12 cellular contexts compared by ENCODE assay signal in genomic region chr4:1403591-1404572, GRCh38. TPM values are rescaled to one million over a fixed set of nuclear protein-coding genes. Genes with fewer than 3 reads are reported as not detected.
A peak's percentile ranks its signal among the peaks of the same experiment; 100 is the strongest.
DNase-seq lines count a peak whose midpoint lies in the region; ATAC-seq, FAIRE-seq and TF ChIP-seq lines count a peak whose summit lies in the region.
"Had no signal": no experiment of that assay in that cellular context is flagged by ENCODE, and none has a peak within 500 bp of the region (broad histone marks: within the 10 kb centered on the region; RNA-seq: fewer than 3 reads in every experiment).

No MANE protein-coding gene starts in this region.

- DNase-seq in cardiac septum (ENCODE audit: low spot score) (peak; percentile 66), Right ventricle myocardium inferior (ENCODE audit: missing footprints) (no peak), kidney (peak; percentile 74), upper lobe of right lung (peak; percentile 63), DMS53 treated with DMSO at 0.1 percent for 48 hours (lab: John Stamatoyannopoulos, UW; ENCODE audit: unreplicated experiment) (no peak), GF-D8 (lab: John Stamatoyannopoulos, UW) (no peak)
- peak; percentile 32 for DNase-seq in activated CD8-positive, alpha-beta memory T cell treated with anti-CD3 and anti-CD28 coated beads, Interleukin-2, amount 10 ng/mL, durations not matched to agents 7 days and 5 days
- DNase-seq: erythroblast, NCI-H187 treated with DMSO at 0.1 percent for 48 hours had no signal

- TF ChIP-seq CTCF in kidney (IDR thresholded peaks at IDR 0.05; ENCODE audit: borderline replicate concordance, extremely low read depth, insufficient read depth), result no peak
- TF ChIP-seq CTCF in upper lobe of right lung (IDR thresholded peaks at IDR 0.05), result no peak

- peaks cover 4% of the 10 kb centered on the region for H3K36me3 Mint-ChIP-seq in activated CD8-positive, alpha-beta memory T cell treated with anti-CD3 and anti-CD28 coated beads, Interleukin-2, amount 10 ng/mL, durations not matched to agents 7 days and 5 days
- H3K36me3 Mint-ChIP-seq: IgD-negative memory B cell had no signal

- no peak for ATAC-seq in Right ventricle myocardium inferior
- no peak for ATAC-seq in activated CD8-positive, alpha-beta memory T cell treated with anti-CD3 and anti-CD28 coated beads, Interleukin-2, amount 10 ng/mL, durations not matched to agents 7 days and 5 days
- no peak for ATAC-seq in upper lobe of right lung
- no peak for ATAC-seq in HG02981 (IDR thresholded peaks at IDR 0.05; ENCODE audit: unreplicated experiment)

- no peaks in the 10 kb centered on the region for H3K36me3 ChIP-seq in kidney (ENCODE audit: control insufficient read depth in 1 of 2, insufficient read depth in 2 of 2, low read length in 2 of 2)
- H3K36me3 ChIP-seq in upper lobe of right lung, result no peaks in the 10 kb centered on the region
- H3K36me3 ChIP-seq: cardiac muscle cell had no signal

- no peak overlapping the region for H3K4me3 Mint-ChIP-seq in activated CD8-positive, alpha-beta memory T cell treated with anti-CD3 and anti-CD28 coated beads, Interleukin-2, amount 10 ng/mL, durations not matched to agents 7 days and 5 days
- H3K4me3 Mint-ChIP-seq: IgD-negative memory B cell had no signal

- H3K9me3 Mint-ChIP-seq in activated CD8-positive, alpha-beta memory T cell treated with anti-CD3 and anti-CD28 coated beads, Interleukin-2, amount 10 ng/mL, durations not matched to agents 7 days and 5 days (ENCODE audit: low read depth), result no peaks in the 10 kb centered on the region

- H3K27me3 Mint-ChIP-seq in activated CD8-positive, alpha-beta memory T cell treated with anti-CD3 and anti-CD28 coated beads, Interleukin-2, amount 10 ng/mL, durations not matched to agents 7 days and 5 days, result peaks cover 46% of the 10 kb centered on the region

- no peak overlapping the region for H3K9ac ChIP-seq in kidney (ENCODE audit: low read length in 2 of 2)

- no peaks in the 10 kb centered on the region for H3K4me1 Mint-ChIP-seq in activated CD8-positive, alpha-beta memory T cell treated with anti-CD3 and anti-CD28 coated beads, Interleukin-2, amount 10 ng/mL, durations not matched to agents 7 days and 5 days

- intact Hi-C loops in cardiac septum (cut with DNase I), result no loop called here
- intact Hi-C loops in Right ventricle myocardium inferior (cut with DNase I), result no loop called here
- intact Hi-C loops in kidney (cut with DNase I), result no loop called here
- intact Hi-C loops in upper lobe of right lung (cut with DNase I), result loop anchor here (10.0 kb wide), 1 partner anchor 61 kb away; no protein-coding TSS in a partner anchor

- H3K27ac Mint-ChIP-seq in activated CD8-positive, alpha-beta memory T cell treated with anti-CD3 and anti-CD28 coated beads, Interleukin-2, amount 10 ng/mL, durations not matched to agents 7 days and 5 days, result no peak overlapping the region
- H3K27ac Mint-ChIP-seq: IgD-negative memory B cell had no signal

- H3K4me1 ChIP-seq in kidney (ENCODE audit: control insufficient read depth in 1 of 2, insufficient read depth in 1 of 2, low read depth in 1 of 2, low read length in 2 of 2), result peaks cover 0 to 4% of the 10 kb centered on the region in 2 donors
- peaks cover 5% of the 10 kb centered on the region for H3K4me1 ChIP-seq in upper lobe of right lung

- H3K27me3 ChIP-seq in upper lobe of right lung, result peaks cover 81% of the 10 kb centered on the region

- FAIRE-seq in kidney (lab: Jason Lieb, UNC), result no peak

- H3K9me3 ChIP-seq in kidney (ENCODE audit: control insufficient read depth in 1 of 2, low read length in 2 of 2), result no peaks in the 10 kb centered on the region
- no peaks in the 10 kb centered on the region for H3K9me3 ChIP-seq in upper lobe of right lung

- CTCF ChIA-PET in activated CD8-positive, alpha-beta memory T cell treated with anti-CD3 and anti-CD28 coated beads, Interleukin-2, amount 10 ng/mL, durations not matched to agents 7 days and 5 days (lab: Charles Lee), result no interaction called here

- H3K4me3 ChIP-seq in kidney (ENCODE audit: low read length in 2 of 2) (no peak overlapping the region), upper lobe of right lung (no peak overlapping the region)
- H3K4me3 ChIP-seq: cardiac muscle cell had no signal

- H3K27ac ChIP-seq in kidney (ENCODE audit: low read depth in 2 of 2, low read length in 2 of 2) (no peak overlapping the region), upper lobe of right lung (no peak overlapping the region)
- H3K27ac ChIP-seq: cardiac muscle cell had no signal

RNA-seq across cellular contexts. Expression of gene NKX1-1, which starts 2.4 kb away (rescaled TPM):
- total RNA-seq in cardiac septum (not detected), Right ventricle myocardium inferior (not detected), kidney (not detected), upper lobe of right lung (not detected)
- not detected for total RNA-seq in activated CD8-positive, alpha-beta memory T cell treated with anti-CD3 and anti-CD28 coated beads, Interleukin-2, amount 10 ng/mL, durations not matched to agents 7 days and 5 days
- polyA plus RNA-seq in kidney (ENCODE audit: insufficient read depth, low read depth, low replicate concordance), result not detected
- total RNA-seq: cardiac muscle cell had no signal
- polyA plus RNA-seq: cardiac muscle cell, IgD-negative memory B cell had no signal

RNA-seq across cellular contexts. Expression of gene UVSSA, which starts 56.9 kb away (rescaled TPM):
- 10.4 TPM for total RNA-seq in cardiac septum
- total RNA-seq in Right ventricle myocardium inferior, result 6.5 TPM
- total RNA-seq in activated CD8-positive, alpha-beta memory T cell treated with anti-CD3 and anti-CD28 coated beads, Interleukin-2, amount 10 ng/mL, durations not matched to agents 7 days and 5 days, result 10 to 100 TPM; 18.2 to 25.2 TPM
- total RNA-seq in kidney, result 32.5 TPM
- 5.2 TPM for polyA plus RNA-seq in kidney (ENCODE audit: insufficient read depth, low read depth, low replicate concordance)
- 28.3 TPM for total RNA-seq in upper lobe of right lung

Comparison
In these comparisons a context has a peak if more than half of its experiments do, and no peak if none do; other contexts are left out.
1. DNase-seq: peak in cardiac septum (single experiment), activated CD8-positive, alpha-beta memory T cell treated with anti-CD3 and anti-CD28 coated beads, Interleukin-2, amount 10 ng/mL, durations not matched to agents 7 days and 5 days (single experiment), kidney (single experiment) and upper lobe of right lung (single experiment); none in Right ventricle myocardium inferior (single experiment), DMS53 treated with DMSO at 0.1 percent for 48 hours (single experiment) and GF-D8 (single experiment).